In genomic region chr11:78562398-78562797, GRCh38 we compare ENCODE assay signal across 9 cellular contexts. TPM values are rescaled to one million over a fixed set of nuclear protein-coding genes. Genes with fewer than 3 reads are reported as not detected.
DNase-seq lines count a peak whose midpoint lies in the region; ATAC-seq and TF ChIP-seq lines count a peak whose summit lies in the region.
"Had no signal": no experiment of that assay in that cellular context is flagged by ENCODE, and none has a peak within 500 bp of the region (broad histone marks: within the 10 kb centered on the region; RNA-seq: fewer than 3 reads in every experiment).

No MANE protein-coding gene starts in this region.

- no peaks in the 10 kb centered on the region for H3K27me3 Mint-ChIP-seq in CD4-positive, alpha-beta memory T cell
- H3K27me3 Mint-ChIP-seq in dendritic cell treated with granulocyte-macrophage colony-stimulating factor and Interleukin-4, amounts not matched to agents 40 ng/mL and 50 ng/mL, for 4 days, result no peaks in the 10 kb centered on the region

- H2BK15ac ChIP-seq in IMR-90 (ENCODE audit: low read depth, low read length), result peak overlapping the region; percentile 83; the same call in 2 of the 3 replicates

- no peaks in the 10 kb centered on the region for H3K9me3 Mint-ChIP-seq in CD4-positive, alpha-beta memory T cell
- no peaks in the 10 kb centered on the region for H3K9me3 Mint-ChIP-seq in dendritic cell treated with granulocyte-macrophage colony-stimulating factor and Interleukin-4, amounts not matched to agents 40 ng/mL and 50 ng/mL, for 4 days

- H4K5ac ChIP-seq in IMR-90 (ENCODE audit: low read depth, low read length), result peak overlapping the region; percentile 87

- peak overlapping the region in 6 of 7 donors; percentile 20 to 79 (median 58) for H3K27ac Mint-ChIP-seq in CD4-positive, alpha-beta memory T cell
- H3K27ac Mint-ChIP-seq in dendritic cell treated with granulocyte-macrophage colony-stimulating factor and Interleukin-4, amounts not matched to agents 40 ng/mL and 50 ng/mL, for 4 days, result peak overlapping the region; percentile 81

- H2BK20ac ChIP-seq in IMR-90 (ENCODE audit: low read depth, low read length), result peak overlapping the region; percentile 88

- peak overlapping the region; percentile 76 for H3K56ac ChIP-seq in IMR-90 (ENCODE audit: extremely low read depth, insufficient read depth, low read length)

- H3K4ac ChIP-seq in IMR-90 (ENCODE audit: low read depth, low read length), result peak overlapping the region; percentile 91

- H3K18ac ChIP-seq in IMR-90 (ENCODE audit: low read depth, low read length), result peak overlapping the region; percentile 92

- WGBS in IMR-90 (ENCODE audit: extremely low coverage in 2 of 2, insufficient read length in 1 of 2), 2 experiments, result no CpG with 5 or more reads among the region's 3 CpGs

- no peaks in the 10 kb centered on the region for H3K27me3 ChIP-seq in CD4-positive, alpha-beta memory T cell (ENCODE audit: insufficient read depth, low read length)
- H3K27me3 ChIP-seq in IMR-90 (ENCODE audit: control insufficient read depth, insufficient read depth, low read length), result no peaks in the 10 kb centered on the region

- dilution Hi-C loops in IMR-90 (cut with HindIII; ENCODE audit: low sequenced_read_pairs, unreplicated experiment), result no loop called here

- H3K14ac ChIP-seq in IMR-90 (replicated peaks; ENCODE audit: low read depth, low read length), result peak overlapping the region; percentile 73

- H3K9ac ChIP-seq in IMR-90 (ENCODE audit: low read depth, low read length), result peak overlapping the region; percentile 27

- peak overlapping the region; percentile 77 for H2AK9ac ChIP-seq in IMR-90 (replicated peaks; ENCODE audit: low read depth, low read length, poor library complexity)

- H3K23ac ChIP-seq in IMR-90 (ENCODE audit: low read depth, low read length), result peak overlapping the region; percentile 97

- POLR2A ChIA-PET in CD4-positive, alpha-beta memory T cell (lab: Charles Lee; ENCODE audit: partially characterized antibody), result no interaction called here
- POLR2A ChIA-PET in IMR-90 (lab: Charles Lee; ENCODE audit: unreplicated experiment), result no interaction called here

- H2AK5ac ChIP-seq in IMR-90 (ENCODE audit: low read depth, low read length), result peak overlapping the region; percentile 87

- DNase-seq in CD4-positive, alpha-beta memory T cell, result no peak
- peak; percentile 75 for DNase-seq in IMR-90
- DNase-seq in renal cortical epithelial cell (ENCODE audit: low read depth), result peak; percentile 82
- no peak for DNase-seq in NCI-H2196 (lab: John Stamatoyannopoulos, UW; ENCODE audit: unreplicated experiment)
- DNase-seq in NCI-H1417 (lab: John Stamatoyannopoulos, UW), result no peak
- no peak for DNase-seq in SW480 (ENCODE audit: low spot score)
- no peak for DNase-seq in DMS79 treated with DMSO at 0.1 percent for 48 hours (lab: John Stamatoyannopoulos, UW)
- DNase-seq: NCI-H187 had no signal

- H3K4me2 ChIP-seq in IMR-90 (ENCODE audit: low read depth, low read length), result peak overlapping the region; percentile 79

- CTCF ChIA-PET in CD4-positive, alpha-beta memory T cell (lab: Charles Lee; ENCODE audit: partially characterized antibody), result no interaction called here
- CTCF ChIA-PET in IMR-90 (lab: Yijun Ruan, JAX), result no interaction called here

- peak overlapping the region; percentile 92 for H2BK5ac ChIP-seq in IMR-90 (ENCODE audit: low read depth, low read length, poor library complexity, severe bottlenecking)

- peaks cover 36% of the 10 kb centered on the region for H3K4me1 ChIP-seq in CD4-positive, alpha-beta memory T cell (ENCODE audit: insufficient read depth, low read length)
- peaks cover 13% of the 10 kb centered on the region for H3K4me1 ChIP-seq in IMR-90 (ENCODE audit: control insufficient read depth, insufficient read depth, low read length)

- no peak overlapping the region for H3K27ac ChIP-seq in CD4-positive, alpha-beta memory T cell (ENCODE audit: low read depth, low read length)
- peak overlapping the region; percentile 93 for H3K27ac ChIP-seq in IMR-90 (ENCODE audit: insufficient read depth, low read length)

- H3K9me3 ChIP-seq in CD4-positive, alpha-beta memory T cell (ENCODE audit: control insufficient read depth in 1 of 2, low read length in 2 of 2), result no peaks in the 10 kb centered on the region
- no peaks in the 10 kb centered on the region for H3K9me3 ChIP-seq in IMR-90 (ENCODE audit: control insufficient read depth, insufficient read depth, low read length)

- H3K36me3 ChIP-seq in CD4-positive, alpha-beta memory T cell (ENCODE audit: insufficient read depth, low read length), result peaks cover 4% of the 10 kb centered on the region
- H3K36me3 ChIP-seq in IMR-90 (ENCODE audit: control insufficient read depth, insufficient read depth, low read length), result no peaks in the 10 kb centered on the region; the same call in 1 of the 2 replicates

- H3K4me1 Mint-ChIP-seq in CD4-positive, alpha-beta memory T cell, result peaks cover 16 to 51% (median 30%) of the 10 kb centered on the region in 4 donors
- peaks cover 38% of the 10 kb centered on the region for H3K4me1 Mint-ChIP-seq in dendritic cell treated with granulocyte-macrophage colony-stimulating factor and Interleukin-4, amounts not matched to agents 40 ng/mL and 50 ng/mL, for 4 days (ENCODE audit: low read depth)

- no TSS peak for BruUV-seq in IMR-90 (replicated peaks; lab: Mats Ljungman, UMichigan)

- TF ChIP-seq CTCF in IMR-90 (conservative IDR thresholded peaks at IDR 0.05; ENCODE audit: low read depth, low read length), result no peak

- TF ChIP-seq RAD21 in IMR-90 (IDR thresholded peaks at IDR 0.05; ENCODE audit: low read length), result no peak

- H3K4me3 Mint-ChIP-seq in CD4-positive, alpha-beta memory T cell, result peak overlapping the region in 2 of 8 donors; percentile 47 to 54
- H3K4me3 Mint-ChIP-seq in dendritic cell treated with granulocyte-macrophage colony-stimulating factor and Interleukin-4, amounts not matched to agents 40 ng/mL and 50 ng/mL, for 4 days, result no peak overlapping the region

- ATAC-seq in IMR-90 (ENCODE audit: low read depth), result peak; percentile 61

- in situ Hi-C loops in IMR-90 (cut with MboI; ENCODE audit: low sequenced_read_pairs), result loop anchor here (5.0 to 10.0 kb wide), 2 partner anchors 150 to 338 kb away; no protein-coding TSS in a partner anchor

- H2AFZ ChIP-seq in IMR-90 (replicated peaks; ENCODE audit: low read length, poor library complexity), result peak overlapping the region; percentile 67

- no peak for TF ChIP-seq POLR2A in IMR-90 (IDR thresholded peaks at IDR 0.05; ENCODE audit: low read depth, low read length)

- peaks cover 6% of the 10 kb centered on the region; the same call in 1 of the 2 replicates for H3K9me1 ChIP-seq in IMR-90 (ENCODE audit: insufficient read depth, low read length)

- H4K91ac ChIP-seq in IMR-90 (ENCODE audit: insufficient read depth, low read depth, low read length), result peak overlapping the region; percentile 88

- H3K36me3 Mint-ChIP-seq in CD4-positive, alpha-beta memory T cell, result peaks cover 41 to 47% of the 10 kb centered on the region in 2 donors
- peaks cover 28% of the 10 kb centered on the region for H3K36me3 Mint-ChIP-seq in dendritic cell treated with granulocyte-macrophage colony-stimulating factor and Interleukin-4, amounts not matched to agents 40 ng/mL and 50 ng/mL, for 4 days (ENCODE audit: low read depth)

- intact Hi-C loops in CD4-positive, alpha-beta memory T cell (cut with micrococcal nuclease), result loop anchor here (10.0 kb wide), 1 partner anchor 488 kb away; the partner anchor contains the start of gene NDUFC2
- intact Hi-C loops in IMR-90 (cut with micrococcal nuclease), result loop anchor here (1.0 to 10.0 kb wide), 2 partner anchors 146 to 558 kb away; no protein-coding TSS in a partner anchor
- intact Hi-C loops in dendritic cell treated with granulocyte-macrophage colony-stimulating factor and Interleukin-4, amounts not matched to agents 40 ng/mL and 50 ng/mL, for 4 days (cut with micrococcal nuclease), result loop anchor here (5.0 kb wide), 1 partner anchor 145 kb away; the partner anchor contains the start of gene GAB2

- H4K8ac ChIP-seq in IMR-90 (ENCODE audit: low read depth in 2 of 2, low read length in 2 of 2), result peak overlapping the region; percentile 46 to 90

- H4K20me1 ChIP-seq in IMR-90 (ENCODE audit: insufficient read depth, low read length), result no peaks in the 10 kb centered on the region

- H3K79me1 ChIP-seq in IMR-90 (ENCODE audit: low read depth in 1 of 2, low read length in 2 of 2), result peaks cover 14 to 35% of the 10 kb centered on the region in 2 experiments

- no peak overlapping the region for H3K4me3 ChIP-seq in CD4-positive, alpha-beta memory T cell (ENCODE audit: low read length in 2 of 2)
- no peak overlapping the region for H3K4me3 ChIP-seq in IMR-90 (ENCODE audit: insufficient read depth, low read depth, low read length)

- peak overlapping the region; percentile 95 for H2BK120ac ChIP-seq in IMR-90 (ENCODE audit: low read depth, low read length)

TF ChIP-seq in IMR-90, 13 proteins besides CTCF, POLR2A, EP300 and RAD21 (continues in another document):
- TF ChIP-seq FOS (IDR thresholded peaks at IDR 0.05; ENCODE audit: low read depth, low read length) (peak; percentile 26; the same call in 1 of the 2 replicates), BHLHE40 (IDR thresholded peaks at IDR 0.05; ENCODE audit: low read depth, low read length) (no peak), SMC3 (IDR thresholded peaks at IDR 0.05; ENCODE audit: low read depth, low read length) (no peak)
- TF ChIP-seq, protein P1, sequence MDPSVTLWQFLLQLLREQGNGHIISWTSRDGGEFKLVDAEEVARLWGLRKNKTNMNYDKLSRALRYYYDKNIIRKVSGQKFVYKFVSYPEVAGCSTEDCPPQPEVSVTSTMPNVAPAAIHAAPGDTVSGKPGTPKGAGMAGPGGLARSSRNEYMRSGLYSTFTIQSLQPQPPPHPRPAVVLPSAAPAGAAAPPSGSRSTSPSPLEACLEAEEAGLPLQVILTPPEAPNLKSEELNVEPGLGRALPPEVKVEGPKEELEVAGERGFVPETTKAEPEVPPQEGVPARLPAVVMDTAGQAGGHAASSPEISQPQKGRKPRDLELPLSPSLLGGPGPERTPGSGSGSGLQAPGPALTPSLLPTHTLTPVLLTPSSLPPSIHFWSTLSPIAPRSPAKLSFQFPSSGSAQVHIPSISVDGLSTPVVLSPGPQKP (IDR thresholded peaks at IDR 0.05; ENCODE audit: borderline replicate concordance, low read depth, low read length), result no peak
- TF ChIP-seq, protein P2, sequence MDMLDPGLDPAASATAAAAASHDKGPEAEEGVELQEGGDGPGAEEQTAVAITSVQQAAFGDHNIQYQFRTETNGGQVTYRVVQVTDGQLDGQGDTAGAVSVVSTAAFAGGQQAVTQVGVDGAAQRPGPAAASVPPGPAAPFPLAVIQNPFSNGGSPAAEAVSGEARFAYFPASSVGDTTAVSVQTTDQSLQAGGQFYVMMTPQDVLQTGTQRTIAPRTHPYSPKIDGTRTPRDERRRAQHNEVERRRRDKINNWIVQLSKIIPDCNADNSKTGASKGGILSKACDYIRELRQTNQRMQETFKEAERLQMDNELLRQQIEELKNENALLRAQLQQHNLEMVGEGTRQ (IDR thresholded peaks at IDR 0.05; ENCODE audit: low read depth, low read length), result no peak

RNA-seq across cellular contexts. Expression of gene NARS2, which starts 12.3 kb away (rescaled TPM):
- 10 to 100 TPM; 16.9 to 18.4 TPM for total RNA-seq in CD4-positive, alpha-beta memory T cell
- polyA plus RNA-seq in CD4-positive, alpha-beta memory T cell, result 10 to 100 TPM; 14.3 to 16.5 TPM
- 15.8 and 16.4 TPM in 2 replicates for total RNA-seq in IMR-90 (2012; rRNA removed)
- polyA plus RNA-seq in IMR-90 (2012; rRNA removed), result 6.0 and 8.0 TPM in 2 replicates
- polyA plus RNA-seq in IMR-90 (2012; cell fraction: cytosol; rRNA removed), result 2.7 and 5.8 TPM in 2 replicates
- polyA plus RNA-seq in IMR-90 (2012; cell fraction: nucleus; rRNA removed; ENCODE audit: low replicate concordance), result 1.7 and 5.3 TPM in 2 replicates
- 22.2 and 23.1 TPM in 2 replicates for total RNA-seq in renal cortical epithelial cell

Comparison
In these comparisons a context has a peak if more than half of its experiments do, and no peak if none do; other contexts are left out.
1. DNase-seq: peak in IMR-90 (single experiment) and renal cortical epithelial cell (single experiment); none in CD4-positive, alpha-beta memory T cell (0 of 5), NCI-H2196 (single experiment), NCI-H1417 (0 of 3), SW480 (single experiment) and DMS79 treated with DMSO at 0.1 percent for 48 hours (single experiment).